8 cellular contexts compared by ENCODE assay signal in the genomic region with DNA sequence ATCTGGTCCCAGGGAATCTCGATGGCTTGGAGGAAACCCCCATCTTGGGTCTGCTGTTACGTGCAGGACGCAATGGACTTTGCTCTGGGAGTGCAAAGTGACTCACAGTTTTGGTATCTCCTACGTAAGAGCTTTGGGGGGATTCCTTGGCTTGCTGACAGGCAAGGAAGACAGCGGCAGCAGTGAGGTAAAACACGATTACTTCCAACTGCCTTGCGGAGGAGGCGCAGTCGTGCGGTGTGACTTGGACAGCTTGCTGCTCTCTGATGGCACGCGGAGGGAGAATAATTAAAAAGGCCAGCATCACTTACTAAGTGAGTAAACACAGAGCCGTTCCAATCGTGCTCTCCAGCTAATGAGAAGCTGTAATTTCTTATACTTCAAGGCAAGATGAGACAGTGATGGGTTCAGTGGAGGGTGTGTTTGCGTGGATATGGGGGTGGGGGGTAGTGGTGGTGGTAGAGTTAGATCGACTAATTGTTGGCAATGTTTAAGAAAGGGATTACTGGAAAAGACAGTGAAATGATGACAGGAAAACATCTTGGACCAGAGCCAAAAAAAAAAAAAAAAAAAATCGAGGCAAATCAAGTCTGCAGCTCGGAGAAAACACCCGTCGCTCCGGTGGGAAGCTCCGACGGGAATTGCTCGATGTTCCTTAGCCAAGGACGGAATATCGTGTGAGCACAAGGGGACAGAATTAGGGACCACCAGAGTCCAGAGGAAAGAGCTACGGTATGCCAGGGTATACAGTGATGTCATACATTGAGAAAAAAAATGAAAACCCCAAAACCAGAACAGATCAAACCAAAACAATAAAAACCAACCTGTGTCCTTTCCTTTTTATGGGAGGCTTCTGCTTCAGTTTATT.
DNase-seq lines count a peak whose midpoint lies in the region; ATAC-seq and TF ChIP-seq lines count a peak whose summit lies in the region.

No MANE protein-coding gene starts in this region.

- CTCF ChIA-PET in Caco-2 (lab: Charles Lee) (interaction anchor here (0.5 to 1.1 kb wide), 5 partner anchors 36 to 400 kb away, joined by 3 to 6 read pairs (median 4); no protein-coding TSS in a partner anchor), OCI-LY7 (lab: Charles Lee; ENCODE audit: unreplicated experiment) (no interaction called here)

- peak overlapping the region; percentile 72 for H3K4me3 Mint-ChIP-seq in Caco-2 (ENCODE audit: unreplicated experiment)
- H3K4me3 Mint-ChIP-seq in neural progenitor cell: no peak overlapping the region

- H3K4me1 Mint-ChIP-seq in Caco-2 (ENCODE audit: low read depth, unreplicated experiment) (peaks cover 20% of the 10 kb centered on the region), neural progenitor cell (peaks cover 8% of the 10 kb centered on the region)

- H3K4me2 ChIP-seq in fibroblast of lung (ENCODE audit: extremely low read depth, insufficient read depth, low read length) (peak overlapping the region; percentile 92), neural progenitor cell (no peak overlapping the region), OCI-LY7 (ENCODE audit: low read length) (no peak overlapping the region)

- peak overlapping the region; percentile 8 for H3K4me3 ChIP-seq in Caco-2 (ENCODE audit: low read depth, low read length)
- peak overlapping the region; percentile 24 to 66 (median 40) for H3K4me3 ChIP-seq in fibroblast of lung (replicated peaks in 1 of 4; ENCODE audit: control extremely low read depth in 1 of 4, insufficient read depth in 1 of 4, low read depth in 3 of 4, low read length in 4 of 4)
- no peak overlapping the region for H3K4me3 ChIP-seq in neural progenitor cell
- no peak overlapping the region for H3K4me3 ChIP-seq in OCI-LY7 (ENCODE audit: low read depth, low read length, poor library complexity, severe bottlenecking)

- H3K36me3 Mint-ChIP-seq in Caco-2 (ENCODE audit: insufficient read depth, unreplicated experiment) (no peaks in the 10 kb centered on the region), neural progenitor cell (no peaks in the 10 kb centered on the region)

- H3K9me3 Mint-ChIP-seq in Caco-2 (ENCODE audit: unreplicated experiment) (no peaks in the 10 kb centered on the region), neural progenitor cell (no peaks in the 10 kb centered on the region)

- no peak for TF ChIP-seq CTCF in Caco-2 (IDR thresholded peaks at IDR 0.05; ENCODE audit: insufficient read depth in 1 of 2, low read depth in 1 of 2, low read length in 1 of 2, severe bottlenecking in 1 of 2, unreplicated experiment in 1 of 2)
- TF ChIP-seq CTCF in fibroblast of lung (conservative IDR thresholded peaks at IDR 0.05 in 1 of 2, IDR thresholded peaks at IDR 0.05 in 1 of 2; ENCODE audit: low read depth in 1 of 2, low read length in 2 of 2): no peak
- no peak for TF ChIP-seq CTCF in neural progenitor cell (IDR thresholded peaks at IDR 0.05)
- no peak for TF ChIP-seq CTCF in OCI-LY7 (conservative IDR thresholded peaks at IDR 0.05; ENCODE audit: low read length)

- POLR2A ChIA-PET in Caco-2 (lab: Charles Lee): interaction anchor here (0.6 kb wide), 1 partner anchor 183 kb away, joined by 3 read pairs; no protein-coding TSS in a partner anchor
- POLR2A ChIA-PET in OCI-LY7 (lab: Charles Lee): interaction anchor here (0.5 to 0.7 kb wide), 2 partner anchors 69 to 333 kb away, joined by 4 read pairs; no protein-coding TSS in a partner anchor

- H3K9me3 ChIP-seq in Caco-2 (no peaks in the 10 kb centered on the region), fibroblast of lung (ENCODE audit: control insufficient read depth, insufficient read depth, low read depth, low read length) (no peaks in the 10 kb centered on the region), neural progenitor cell (ENCODE audit: low read depth) (no peaks in the 10 kb centered on the region), OCI-LY7 (ENCODE audit: low read length) (no peaks in the 10 kb centered on the region)

- ATAC-seq in HG03354 (IDR thresholded peaks at IDR 0.05; ENCODE audit: poor library complexity, severe bottlenecking, unreplicated experiment): no peak

- no peaks in the 10 kb centered on the region for H3K9me2 ChIP-seq in OCI-LY7 (ENCODE audit: insufficient read depth, low read length)

- H2AFZ ChIP-seq in fibroblast of lung (ENCODE audit: low read length): peak overlapping the region; percentile 32
- peak overlapping the region; percentile 50 for H2AFZ ChIP-seq in neural progenitor cell (replicated peaks)
- H2AFZ ChIP-seq in OCI-LY7 (ENCODE audit: low read length): no peak overlapping the region

- H3K27me3 Mint-ChIP-seq in Caco-2 (ENCODE audit: insufficient read depth, unreplicated experiment) (no peaks in the 10 kb centered on the region), neural progenitor cell (ENCODE audit: insufficient read depth, low read depth) (peaks cover 2% of the 10 kb centered on the region)

- no peaks in the 10 kb centered on the region for H4K20me1 ChIP-seq in fibroblast of lung (ENCODE audit: control insufficient read depth, extremely low read depth, insufficient read depth, low read length)
- H4K20me1 ChIP-seq in neural progenitor cell (ENCODE audit: low read depth): no peaks in the 10 kb centered on the region
- no peaks in the 10 kb centered on the region for H4K20me1 ChIP-seq in OCI-LY7 (ENCODE audit: insufficient read depth, low read length)

- H3K27ac Mint-ChIP-seq in Caco-2 (ENCODE audit: unreplicated experiment) (peak overlapping the region; percentile 49), neural progenitor cell (peak overlapping the region; percentile 36)

- peak overlapping the region; percentile 68 for H3K27ac ChIP-seq in fibroblast of lung (ENCODE audit: insufficient read depth, low read length)
- H3K27ac ChIP-seq in neural progenitor cell: no peak overlapping the region
- no peak overlapping the region for H3K27ac ChIP-seq in OCI-LY7 (ENCODE audit: low read depth, low read length, poor library complexity, severe bottlenecking)

- H3K4me1 ChIP-seq in Caco-2 (peaks cover 14% of the 10 kb centered on the region), fibroblast of lung (ENCODE audit: control insufficient read depth, extremely low read depth, insufficient read depth, low read length) (peaks cover 3% of the 10 kb centered on the region), neural progenitor cell (no peaks in the 10 kb centered on the region), OCI-LY7 (ENCODE audit: insufficient read depth, low read length, poor library complexity, severe bottlenecking) (no peaks in the 10 kb centered on the region)

- BruUV-seq in Caco-2 (replicated peaks; lab: Mats Ljungman, UMichigan) (TSS peak; percentile 89), OCI-LY7 (replicated peaks; lab: Mats Ljungman, UMichigan) (no TSS peak)

- peak overlapping the region; percentile 51 for H3K9ac ChIP-seq in fibroblast of lung (ENCODE audit: insufficient read depth, low read length)
- no peak overlapping the region for H3K9ac ChIP-seq in neural progenitor cell

- H3K79me2 ChIP-seq in fibroblast of lung (ENCODE audit: control insufficient read depth, insufficient read depth, low read length) (no peaks in the 10 kb centered on the region), neural progenitor cell (ENCODE audit: low read depth) (no peaks in the 10 kb centered on the region), OCI-LY7 (ENCODE audit: insufficient read depth, low read depth, low read length) (no peaks in the 10 kb centered on the region)

- no peaks in the 10 kb centered on the region for H3F3A ChIP-seq in neural progenitor cell (ENCODE audit: low read depth)

- H3K36me3 ChIP-seq in Caco-2 (ENCODE audit: control insufficient read depth, insufficient read depth, low read length) (no peaks in the 10 kb centered on the region), fibroblast of lung (ENCODE audit: control insufficient read depth, insufficient read depth, low read length) (no peaks in the 10 kb centered on the region), neural progenitor cell (no peaks in the 10 kb centered on the region), OCI-LY7 (ENCODE audit: insufficient read depth, low read length) (no peaks in the 10 kb centered on the region)

- DNase-seq in Caco-2 (peak; percentile 68 to 82), NCI-H2227 treated with DMSO at 0.1 percent for 48 hours (lab: John Stamatoyannopoulos, UW) (peak; percentile 34), fibroblast of lung (ENCODE audit: low read depth in 2 of 2) (peak; percentile 95 to 97), neural progenitor cell (ENCODE audit: low spot score) (no peak), DMS153 treated with DMSO at 0.1 percent for 48 hours (lab: John Stamatoyannopoulos, UW; ENCODE audit: unreplicated experiment) (no peak), COR-L47 (lab: John Stamatoyannopoulos, UW) (no peak), OCI-LY7 (ENCODE audit: low spot score) (no peak)

- H3K27me3 ChIP-seq in Caco-2 (replicated peaks; ENCODE audit: control insufficient read depth, insufficient read depth, low read length) (no peaks in the 10 kb centered on the region), fibroblast of lung (ENCODE audit: control insufficient read depth, insufficient read depth, low read length) (no peaks in the 10 kb centered on the region), neural progenitor cell (no peaks in the 10 kb centered on the region)

- intact Hi-C loops in Caco-2 (cut with micrococcal nuclease; ENCODE audit: unreplicated experiment) (no loop called here), OCI-LY7 (cut with micrococcal nuclease; ENCODE audit: unreplicated experiment) (no loop called here)

Comparison
In these comparisons a context has a peak if more than half of its experiments do, and no peak if none do; other contexts are left out.
1. DNase-seq: peak in Caco-2 (2 of 2), NCI-H2227 treated with DMSO at 0.1 percent for 48 hours (single experiment) and fibroblast of lung (2 of 2); none in neural progenitor cell (single experiment), DMS153 treated with DMSO at 0.1 percent for 48 hours (single experiment), COR-L47 (single experiment) and OCI-LY7 (single experiment).
2. H3K4me3 ChIP-seq: peak in Caco-2 (single experiment) and fibroblast of lung (4 of 4); none in neural progenitor cell (single experiment) and OCI-LY7 (single experiment).